In the genomic region with DNA sequence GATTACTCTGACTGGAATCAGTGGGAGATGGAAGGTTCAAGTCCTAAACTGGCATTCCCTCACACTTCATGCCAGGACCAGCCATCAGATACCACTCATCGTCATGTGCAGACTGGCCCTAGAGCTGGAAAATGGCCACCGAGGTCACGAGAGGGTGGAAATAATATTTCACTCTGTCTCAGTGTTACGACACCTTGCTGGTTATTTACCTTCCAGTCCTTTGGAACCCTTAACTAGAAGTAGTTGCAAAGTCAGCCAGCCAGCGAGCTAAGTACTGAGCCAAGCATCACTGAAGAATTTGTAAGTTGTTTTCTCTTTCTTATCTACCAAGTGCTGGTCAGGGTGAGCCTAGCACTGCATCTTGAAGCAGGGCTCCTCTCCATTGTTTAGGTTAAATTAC, we compare ENCODE assay signal across 17 cellular contexts.
DNase-seq lines count a peak whose midpoint lies in the region; ATAC-seq, FAIRE-seq and TF ChIP-seq lines count a peak whose summit lies in the region.
"Had no signal": no experiment of that assay in that cellular context is flagged by ENCODE, and none has a peak within 500 bp of the region (broad histone marks: within the 10 kb centered on the region; RNA-seq: fewer than 3 reads in every experiment).

No MANE protein-coding gene starts in this region.

- H3K9me3 ChIP-seq in right lobe of liver (peaks cover 0 to 4% (median 0%) of the 10 kb centered on the region in 4 donors), kidney (ENCODE audit: control insufficient read depth in 1 of 2, low read length in 2 of 2) (no peaks in the 10 kb centered on the region)
- H3K9me3 ChIP-seq: SK-N-SH had no signal

- TF ChIP-seq POLR2A in right lobe of liver (IDR thresholded peaks at IDR 0.05), result no peak

- FAIRE-seq in kidney (lab: Jason Lieb, UNC) (no peak), GM19239 (lab: Jason Lieb, UNC) (no peak)
- FAIRE-seq: HTR-8/SVneo had no signal

- DNase-seq in M059J (ENCODE audit: low read depth), result peak; percentile 55
- peak; percentile 10 for DNase-seq in fibroblast of villous mesenchyme (ENCODE audit: low read depth)
- peak; percentile 62 to 71 (median 68) for DNase-seq in right lobe of liver
- no peak for DNase-seq in kidney
- no peak for DNase-seq in sciatic nerve (ENCODE audit: low spot score)
- no peak for DNase-seq in activated CD8-positive, alpha-beta memory T cell treated with anti-CD3 and anti-CD28 coated beads for 24 hours
- DNase-seq in GM19239 (ENCODE audit: insufficient read length, low spot score), result no peak
- DNase-seq: ACHN, AML-193, DMS79 treated with DMSO at 0.1 percent for 48 hours, NCI-H1105 treated with DMSO at 0.1 percent for 48 hours, NCI-H1694, OCI-M1, SHP77, SK-N-SH had no signal

- no peak for TF ChIP-seq CTCF in fibroblast of villous mesenchyme (IDR thresholded peaks at IDR 0.05; ENCODE audit: insufficient read depth, low read depth, low read length)
- no peak for TF ChIP-seq CTCF in right lobe of liver (IDR thresholded peaks at IDR 0.05)
- no peak for TF ChIP-seq CTCF in kidney (IDR thresholded peaks at IDR 0.05; ENCODE audit: borderline replicate concordance, extremely low read depth, insufficient read depth)

- no peak overlapping the region for H3K27ac ChIP-seq in right lobe of liver
- no peak overlapping the region for H3K27ac ChIP-seq in kidney (ENCODE audit: low read depth in 2 of 2, low read length in 2 of 2)

- intact Hi-C loops in right lobe of liver (cut with DNase I) (no loop called here), kidney (cut with DNase I) (no loop called here), sciatic nerve (cut with DNase I) (no loop called here)

- H3K9ac ChIP-seq in kidney (ENCODE audit: low read length in 2 of 2), result no peak overlapping the region
- H3K9ac ChIP-seq: SK-N-SH had no signal

- WGBS in right lobe of liver (ENCODE audit: insufficient coverage, low coverage, low lambda C conversion rate, missing lambda C conversion rate), result 22% methylated on average over 4 of the region's 5 CpGs

- H3K4me1 ChIP-seq in right lobe of liver (peaks cover 0 to 31% (median 16%) of the 10 kb centered on the region in 4 donors), kidney (ENCODE audit: control insufficient read depth in 1 of 2, insufficient read depth in 1 of 2, low read depth in 1 of 2, low read length in 2 of 2) (peaks cover 3 to 5% of the 10 kb centered on the region in 2 donors)

- H3K4me3 ChIP-seq in fibroblast of villous mesenchyme (ENCODE audit: low read depth, low read length) (no peak overlapping the region), right lobe of liver (no peak overlapping the region), kidney (ENCODE audit: low read length in 2 of 2) (no peak overlapping the region)

- H3K36me3 ChIP-seq in right lobe of liver (no peaks in the 10 kb centered on the region), kidney (ENCODE audit: control insufficient read depth in 1 of 2, insufficient read depth in 2 of 2, low read length in 2 of 2) (no peaks in the 10 kb centered on the region)

- ATAC-seq in right lobe of liver (peak; percentile 67 to 74 (median 71)), sciatic nerve (no peak)
- ATAC-seq: HCT116 had no signal

- H3K27me3 ChIP-seq in right lobe of liver, result no peaks in the 10 kb centered on the region

Comparison
In these comparisons a context has a peak if more than half of its experiments do, and no peak if none do; other contexts are left out.
1. DNase-seq: peak in M059J (single experiment), fibroblast of villous mesenchyme (single experiment) and right lobe of liver (3 of 3); none in kidney (single experiment), sciatic nerve (single experiment), activated CD8-positive, alpha-beta memory T cell treated with anti-CD3 and anti-CD28 coated beads for 24 hours (single experiment) and GM19239 (single experiment).